Comparison of ENCODE assay signal across 18 cellular contexts in the genomic region with DNA sequence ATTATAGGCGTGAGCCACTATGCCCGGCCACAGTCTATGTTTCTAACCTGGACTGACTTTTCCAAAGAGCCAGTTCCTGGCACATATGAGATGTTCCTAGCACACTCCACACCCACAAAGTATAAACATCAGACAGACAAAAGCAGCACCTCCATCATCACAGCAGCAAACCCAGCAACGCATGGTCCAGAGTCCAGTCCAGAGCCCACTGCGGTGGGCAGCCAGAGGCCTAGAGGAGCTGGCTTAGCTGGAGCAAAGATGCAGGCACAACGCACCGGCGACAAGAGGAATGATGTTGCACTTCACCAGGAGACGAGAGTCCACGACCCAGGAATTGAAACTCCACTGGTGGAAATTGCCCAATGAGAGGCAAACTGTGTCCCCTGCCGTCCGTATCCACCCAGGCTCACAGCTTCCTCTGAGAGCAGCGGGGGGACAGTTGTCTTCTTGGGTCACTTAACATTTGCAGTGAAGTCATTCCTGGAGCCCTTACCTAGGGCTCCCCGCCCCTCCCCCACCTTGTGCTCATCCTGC. TPM values are rescaled to one million over a fixed set of nuclear protein-coding genes. Genes with fewer than 3 reads are reported as not detected.
DNase-seq lines count a peak whose midpoint lies in the region; ATAC-seq and TF ChIP-seq lines count a peak whose summit lies in the region.
"Had no signal": no experiment of that assay in that cellular context is flagged by ENCODE, and none has a peak within 500 bp of the region (broad histone marks: within the 10 kb centered on the region; RNA-seq: fewer than 3 reads in every experiment).

No MANE protein-coding gene starts in this region.

- CTCF ChIA-PET in Caco-2 (lab: Charles Lee), result interaction anchor here (1.2 to 1.4 kb wide), 2 partner anchors 10 to 78 kb away, joined by 4 to 5 read pairs; a partner anchor contains a TSS

- H3K4me1 Mint-ChIP-seq in osteocyte (ENCODE audit: unreplicated experiment) (peaks cover 17% of the 10 kb centered on the region), Caco-2 (ENCODE audit: low read depth, unreplicated experiment) (no peaks in the 10 kb centered on the region)

- TF ChIP-seq CTCF in WERI-Rb-1 (IDR thresholded peaks at IDR 0.05; ENCODE audit: low read depth, low read length), result no peak
- TF ChIP-seq CTCF in osteocyte (IDR thresholded peaks at IDR 0.05), result no peak
- no peak for TF ChIP-seq CTCF in lower leg skin (IDR thresholded peaks at IDR 0.05)
- no peak for TF ChIP-seq CTCF in Caco-2 (IDR thresholded peaks at IDR 0.05; ENCODE audit: insufficient read depth in 1 of 2, low read depth in 1 of 2, low read length in 1 of 2, severe bottlenecking in 1 of 2, unreplicated experiment in 1 of 2)

- peaks cover 11% of the 10 kb centered on the region for H3K4me1 ChIP-seq in HUES48 (ENCODE audit: control insufficient read depth, insufficient read depth, low read length)
- H3K4me1 ChIP-seq in Caco-2, result peaks cover 42% of the 10 kb centered on the region
- H3K4me1 ChIP-seq: vagina had no signal

- H3K9me3 ChIP-seq in HUES48 (ENCODE audit: control insufficient read depth, insufficient read depth, low read length) (no peaks in the 10 kb centered on the region), WERI-Rb-1 (ENCODE audit: severe bottlenecking) (no peaks in the 10 kb centered on the region), Caco-2 (no peaks in the 10 kb centered on the region)
- H3K9me3 ChIP-seq: vagina had no signal

- no peak for TF ChIP-seq POLR2A in lower leg skin (IDR thresholded peaks at IDR 0.05)

- POLR2A ChIA-PET in Caco-2 (lab: Charles Lee), result interaction anchor here (1.1 kb wide), 1 partner anchor 12 kb away, joined by 3 read pairs; no protein-coding TSS in a partner anchor

- H3K36me3 Mint-ChIP-seq in osteocyte (ENCODE audit: unreplicated experiment) (no peaks in the 10 kb centered on the region), Caco-2 (ENCODE audit: insufficient read depth, unreplicated experiment) (no peaks in the 10 kb centered on the region)

- DNase-seq in WERI-Rb-1, result no peak
- DNase-seq in osteocyte (ENCODE audit: extremely low spot score, unreplicated experiment), result no peak
- no peak for DNase-seq in lower leg skin (ENCODE audit: low spot score in 2 of 2)
- DNase-seq in Caco-2, result no peak
- DNase-seq in stimulated activated CD4-positive, alpha-beta T cell treated with anti-CD3 and anti-CD28 coated beads, Interleukin-2, amount 100 ng/mL, for 48 hours, result no peak
- DNase-seq: DMS153; HCEC 1CT; NCI-H446; stimulated activated naive CD4-positive, alpha-beta T cell had no signal

- 75 to 77% methylated on average over 13 of the region's 13 CpGs for WGBS in lower leg skin, 2 donors

- no peaks in the 10 kb centered on the region for H3K36me3 ChIP-seq in HUES48 (ENCODE audit: control insufficient read depth, insufficient read depth, low read length)
- no peaks in the 10 kb centered on the region for H3K36me3 ChIP-seq in WERI-Rb-1
- no peaks in the 10 kb centered on the region for H3K36me3 ChIP-seq in Caco-2 (ENCODE audit: control insufficient read depth, insufficient read depth, low read length)
- H3K36me3 ChIP-seq: vagina had no signal

- H3K27ac ChIP-seq in HUES48 (ENCODE audit: low read depth, low read length) (peak overlapping the region; percentile 52), WERI-Rb-1 (peak overlapping the region; percentile 66), layer of hippocampus (ENCODE audit: low read depth, low read length) (peak overlapping the region; percentile 21)
- H3K27ac ChIP-seq: KMS-11, vagina had no signal

- no peak for ATAC-seq in HG03378 (IDR thresholded peaks at IDR 0.05; ENCODE audit: unreplicated experiment)
- ATAC-seq: activated CD4-positive, CD25-positive, alpha-beta regulatory T cell treated with anti-CD3 and anti-CD28 coated beads, Interleukin-2, amount 50 U/mL, for 24 hours; left colon; Panc1 had no signal

- peak overlapping the region; percentile 27 for H3K27ac Mint-ChIP-seq in osteocyte (ENCODE audit: unreplicated experiment)
- no peak overlapping the region for H3K27ac Mint-ChIP-seq in Caco-2 (ENCODE audit: unreplicated experiment)
- H3K27ac Mint-ChIP-seq: B cell had no signal

- no peak overlapping the region for H3K9ac ChIP-seq in HUES48 (ENCODE audit: low read depth, low read length)
- H3K9ac ChIP-seq: KMS-11 had no signal

- H3K27me3 Mint-ChIP-seq in osteocyte (ENCODE audit: unreplicated experiment) (no peaks in the 10 kb centered on the region), Caco-2 (ENCODE audit: insufficient read depth, unreplicated experiment) (no peaks in the 10 kb centered on the region)

- H3K27me3 ChIP-seq in HUES48 (ENCODE audit: control insufficient read depth, insufficient read depth, low read length) (no peaks in the 10 kb centered on the region), WERI-Rb-1 (ENCODE audit: insufficient read depth, low read depth, severe bottlenecking) (no peaks in the 10 kb centered on the region), layer of hippocampus (ENCODE audit: control insufficient read depth, insufficient read depth, low read length) (no peaks in the 10 kb centered on the region), Caco-2 (replicated peaks; ENCODE audit: control insufficient read depth, insufficient read depth, low read length) (no peaks in the 10 kb centered on the region)
- H3K27me3 ChIP-seq: vagina had no signal

- H3K4me3 Mint-ChIP-seq in osteocyte (ENCODE audit: unreplicated experiment), result peak overlapping the region; percentile 39
- no peak overlapping the region for H3K4me3 Mint-ChIP-seq in Caco-2 (ENCODE audit: unreplicated experiment)
- H3K4me3 Mint-ChIP-seq: B cell had no signal

- intact Hi-C loops in lower leg skin (cut with DNase I; ENCODE audit: low total_unique reads), result no loop called here
- intact Hi-C loops in Caco-2 (cut with micrococcal nuclease; ENCODE audit: unreplicated experiment), result no loop called here

- H3K4me3 ChIP-seq in HUES48 (ENCODE audit: low read depth, low read length) (no peak overlapping the region), WERI-Rb-1 (ENCODE audit: low read depth, low read length) (peak overlapping the region; percentile 25), lower leg skin (ENCODE audit: low read depth, poor library complexity, severe bottlenecking) (no peak overlapping the region), Caco-2 (ENCODE audit: low read depth, low read length) (no peak overlapping the region)
- H3K4me3 ChIP-seq: vagina had no signal

- BruUV-seq in Caco-2 (replicated peaks; lab: Mats Ljungman, UMichigan), result no TSS peak

- H3K9me3 Mint-ChIP-seq in osteocyte (ENCODE audit: unreplicated experiment) (no peaks in the 10 kb centered on the region), Caco-2 (ENCODE audit: unreplicated experiment) (no peaks in the 10 kb centered on the region)

RNA-seq across cellular contexts. Expression of a gene that starts 36.6 kb away (rescaled TPM):
- 33.7 and 35.9 TPM in 2 replicates for total RNA-seq in osteocyte
- total RNA-seq in lower leg skin, result 10 to 100 TPM; 39.4 to 77.4 (median 49.2) TPM
- total RNA-seq in Caco-2 (2022), result 95.7 and 98.6 TPM in 2 replicates

RNA-seq across cellular contexts. Expression of a gene that starts 55.6 kb away (rescaled TPM):
- total RNA-seq in osteocyte, result 0.30 TPM in 1 of 2 replicates, not detected in the other
- total RNA-seq in lower leg skin, result 1 to 10 TPM; 2.6 to 9.5 (median 4.8) TPM
- 3.6 and 3.9 TPM in 2 replicates for total RNA-seq in Caco-2 (2022)
